ENCODE assay signal across 8 cellular contexts in genomic region chr16:81447383-81448101, GRCh38. TPM values are rescaled to one million over a fixed set of nuclear protein-coding genes. Genes with fewer than 3 reads are reported as not detected.
A peak's percentile ranks its signal among the peaks of the same experiment; 100 is the strongest.
DNase-seq lines count a peak whose midpoint lies in the region; ATAC-seq, FAIRE-seq and TF ChIP-seq lines count a peak whose summit lies in the region.

No MANE protein-coding gene starts in this region.

- H4K5ac ChIP-seq in H1 (ENCODE audit: insufficient read length, low read depth, low read length), result no peak overlapping the region

- H3K27ac ChIP-seq in DOHH2 (ENCODE audit: low read depth, low read length) (no peak overlapping the region), H1 (ENCODE audit: low read depth, low read length) (no peak overlapping the region), neural cell (ENCODE audit: low read length) (peak overlapping the region; percentile 85), MM.1S (ENCODE audit: low read length) (no peak overlapping the region)

- peaks cover 16% of the 10 kb centered on the region for H3K27me3 ChIP-seq in DOHH2 (ENCODE audit: control insufficient read depth, low read length)
- H3K27me3 ChIP-seq in H1 (replicated peaks in 1 of 4; ENCODE audit: control insufficient read depth in 3 of 4, extremely low read depth in 1 of 4, insufficient read depth in 3 of 4, low read length in 3 of 4), result peaks cover 0 to 3% (median 1%) of the 10 kb centered on the region in 4 experiments; a peak in 2 of 7 replicates
- H3K27me3 ChIP-seq in neural cell (ENCODE audit: insufficient read depth, low read depth, low read length), result no peaks in the 10 kb centered on the region
- no peaks in the 10 kb centered on the region for H3K27me3 ChIP-seq in MM.1S (replicated peaks; ENCODE audit: insufficient read depth, low read length)

- H4K20me1 ChIP-seq in DOHH2 (ENCODE audit: control insufficient read depth, insufficient read depth, low read depth, low read length) (peaks cover 19% of the 10 kb centered on the region), H1 (replicated peaks in 1 of 2; ENCODE audit: control insufficient read depth in 1 of 2, insufficient read depth in 2 of 2, low read length in 2 of 2) (peaks cover 26 to 44% of the 10 kb centered on the region in 2 experiments), neural cell (ENCODE audit: insufficient read depth) (peaks cover 18% of the 10 kb centered on the region), MM.1S (ENCODE audit: insufficient read depth, low read length) (no peaks in the 10 kb centered on the region)

- H2AK5ac ChIP-seq in H1 (ENCODE audit: low read depth, low read length), result peak overlapping the region; percentile 89

- no peak overlapping the region for H3K23ac ChIP-seq in H1 (ENCODE audit: insufficient read length)

- H3F3A ChIP-seq in DOHH2 (ENCODE audit: control insufficient read depth, insufficient read depth) (no peaks in the 10 kb centered on the region), neural cell (ENCODE audit: insufficient read depth, low read length, poor library complexity, severe bottlenecking) (no peaks in the 10 kb centered on the region), MM.1S (ENCODE audit: insufficient read depth, low read length) (no peaks in the 10 kb centered on the region)

- H3K4me1 ChIP-seq in DOHH2 (ENCODE audit: control insufficient read depth, low read length) (peaks cover 23% of the 10 kb centered on the region), H1 (replicated peaks in 1 of 4; ENCODE audit: control insufficient read depth in 3 of 4, insufficient read depth in 4 of 4, low read length in 3 of 4) (peaks cover 3 to 38% (median 26%) of the 10 kb centered on the region in 4 experiments), MM.1S (ENCODE audit: low read length) (no peaks in the 10 kb centered on the region)

- H2BK120ac ChIP-seq in H1 (replicated peaks; ENCODE audit: low read depth, low read length), result no peak overlapping the region

- no peak overlapping the region for H2BK12ac ChIP-seq in H1 (ENCODE audit: low read depth, low read length)

- TF ChIP-seq POLR2A in H1 (IDR thresholded peaks at IDR 0.05; ENCODE audit: control extremely low read depth in 1 of 2, low read depth in 2 of 2, low read length in 2 of 2), result no peak

- H4K91ac ChIP-seq in H1 (replicated peaks; ENCODE audit: insufficient read length, low read length), result peak overlapping the region; percentile 20

- H3K14ac ChIP-seq in H1 (ENCODE audit: insufficient read length), result no peak overlapping the region

- peak overlapping the region; percentile 94; the same call in 1 of the 2 replicates for H3K4me2 ChIP-seq in DOHH2 (ENCODE audit: low read length)
- peak overlapping the region; percentile 71 to 98 for H3K4me2 ChIP-seq in H1 (ENCODE audit: insufficient read depth in 1 of 2, low read depth in 2 of 2, low read length in 2 of 2)
- H3K4me2 ChIP-seq in neural cell (ENCODE audit: low read length), result peak overlapping the region; percentile 94
- no peak overlapping the region for H3K4me2 ChIP-seq in MM.1S (ENCODE audit: low read depth, low read length)

- H3K4ac ChIP-seq in H1 (replicated peaks; ENCODE audit: insufficient read length, low read depth, low read length), result no peak overlapping the region

- TF ChIP-seq EP300 in H1 (IDR thresholded peaks at IDR 0.05; ENCODE audit: borderline replicate concordance in 1 of 2, low read depth in 2 of 2, low read length in 2 of 2) (no peak), neural cell (conservative IDR thresholded peaks at IDR 0.05; ENCODE audit: poor library complexity, severe bottlenecking) (no peak)

- peaks cover 75% of the 10 kb centered on the region for H3K79me2 ChIP-seq in DOHH2 (ENCODE audit: control insufficient read depth, low read length)
- peaks cover 46 to 74% of the 10 kb centered on the region in 2 experiments for H3K79me2 ChIP-seq in H1 (ENCODE audit: control insufficient read depth in 1 of 2, insufficient read depth in 2 of 2, low read length in 2 of 2)
- H3K79me2 ChIP-seq in neural cell (replicated peaks; ENCODE audit: insufficient read depth, low read length), result peaks cover 74% of the 10 kb centered on the region
- H3K79me2 ChIP-seq in MM.1S (ENCODE audit: low read length), result peaks cover 74% of the 10 kb centered on the region

- H3K23me2 ChIP-seq in H1 (ENCODE audit: low read depth, low read length), result peaks cover 13% of the 10 kb centered on the region; the same call in 1 of the 2 replicates

- CTCF ChIA-PET in H1 (lab: Charles Lee; ENCODE audit: partially characterized antibody), result interaction anchor here (0.6 to 2.1 kb wide), 3 partner anchors 9 to 1882 kb away, joined by 3 to 7 read pairs (median 4); no protein-coding TSS in a partner anchor

- no peak for ATAC-seq in HG03521 (IDR thresholded peaks at IDR 0.05; ENCODE audit: unreplicated experiment)

- no peak overlapping the region for H2BK5ac ChIP-seq in H1 (ENCODE audit: low read depth, low read length)

- POLR2A ChIA-PET in H1 (lab: Charles Lee; ENCODE audit: partially characterized antibody), result no interaction called here

- H3K18ac ChIP-seq in H1 (ENCODE audit: extremely low read depth, low read length), result no peak overlapping the region; the same call in 1 of the 2 replicates

- no peak for TF ChIP-seq CTCF in DOHH2 (IDR thresholded peaks at IDR 0.05; ENCODE audit: low read depth, low read length, poor library complexity, severe bottlenecking)
- TF ChIP-seq CTCF in H1 (IDR thresholded peaks at IDR 0.05; ENCODE audit: control extremely low read depth in 1 of 3, insufficient read depth in 1 of 3, low read depth in 1 of 3, low read length in 3 of 3), result peak in 1 of 3 experiments; percentile 3; a peak in 2 of 4 replicates
- TF ChIP-seq CTCF in neural cell (IDR thresholded peaks at IDR 0.05; ENCODE audit: poor library complexity, severe bottlenecking), result no peak
- no peak for TF ChIP-seq CTCF in MM.1S (IDR thresholded peaks at IDR 0.05; ENCODE audit: low read length)

- no peak for TF ChIP-seq RAD21 in H1 (IDR thresholded peaks at IDR 0.05 in 1 of 2, conservative IDR thresholded peaks at IDR 0.05 in 1 of 2; ENCODE audit: low read depth in 2 of 2, low read length in 2 of 2)
- no peak for TF ChIP-seq RAD21 in neural cell (conservative IDR thresholded peaks at IDR 0.05)

- peaks cover 40% of the 10 kb centered on the region for H3K79me1 ChIP-seq in H1 (ENCODE audit: low read depth, low read length)

- DNase-seq in NCI-H526 treated with DMSO at 0.1 percent for 48 hours (lab: John Stamatoyannopoulos, UW) (peak; percentile 25), H1 (ENCODE audit: low read depth in 1 of 2, low spot score in 2 of 2) (no peak), KG1 (lab: John Stamatoyannopoulos, UW) (no peak), MM.1S (no peak)
- no peak for DNase-seq in stimulated activated CD4-positive, alpha-beta T cell treated with anti-CD3 and anti-CD28 coated beads, Interleukin-2, amount 100 ng/mL, for 48 hours

- H3K9me3 ChIP-seq in DOHH2 (ENCODE audit: control insufficient read depth, insufficient read depth, low read length) (no peaks in the 10 kb centered on the region), H1 (ENCODE audit: insufficient read depth in 2 of 2, low read depth in 1 of 2, low read length in 1 of 2) (no peaks in the 10 kb centered on the region), neural cell (ENCODE audit: low read length) (no peaks in the 10 kb centered on the region), MM.1S (replicated peaks; ENCODE audit: insufficient read depth, low read length) (no peaks in the 10 kb centered on the region)

- H3K9ac ChIP-seq in H1 (replicated peaks in 1 of 4; ENCODE audit: extremely low read depth in 1 of 4, low read depth in 3 of 4, low read length in 3 of 4), result no peak overlapping the region; a peak in 2 of 7 replicates
- peak overlapping the region; percentile 98 for H3K9ac ChIP-seq in neural cell (ENCODE audit: low read length)
- H3K9ac ChIP-seq in MM.1S (ENCODE audit: low read length), result no peak overlapping the region

- H3K56ac ChIP-seq in H1 (replicated peaks; ENCODE audit: insufficient read length, low read depth, low read length), result no peak overlapping the region

- no peak for FAIRE-seq in H1 (lab: Jason Lieb, UNC)

- no peak overlapping the region for H2BK15ac ChIP-seq in H1 (ENCODE audit: low read length)

- no peak overlapping the region for H2BK20ac ChIP-seq in H1 (ENCODE audit: low read length)

- H3K36me3 ChIP-seq in DOHH2 (ENCODE audit: control insufficient read depth, low read length), result peaks cover 9% of the 10 kb centered on the region
- H3K36me3 ChIP-seq in H1 (ENCODE audit: control insufficient read depth in 2 of 4, insufficient read depth in 4 of 4, low read length in 3 of 4), result no peaks in the 10 kb centered on the region
- no peaks in the 10 kb centered on the region for H3K36me3 ChIP-seq in neural cell (ENCODE audit: insufficient read depth, low read length)
- H3K36me3 ChIP-seq in MM.1S (replicated peaks; ENCODE audit: insufficient read depth, low read length), result no peaks in the 10 kb centered on the region

- no peak overlapping the region for H3K4me3 ChIP-seq in DOHH2 (ENCODE audit: low read length)
- H3K4me3 ChIP-seq in H1 (ENCODE audit: extremely low read depth in 1 of 4, insufficient read depth in 2 of 4, low read depth in 3 of 4, low read length in 4 of 4), result peak overlapping the region; percentile 46 to 79 (median 78); a peak in 5 of 8 replicates
- H3K4me3 ChIP-seq in neural cell (ENCODE audit: low read length), result peak overlapping the region; percentile 68
- H3K4me3 ChIP-seq in MM.1S (ENCODE audit: low read length), result no peak overlapping the region

- no peak overlapping the region for H4K8ac ChIP-seq in H1 (ENCODE audit: extremely low read depth, insufficient read depth, low read length)

- 79% methylated on average over 17 of the region's 17 CpGs; no CpG with 5 or more reads in 1 of the 2 experiments for WGBS in H1 (ENCODE audit: extremely low coverage in 1 of 2, insufficient coverage in 1 of 2, insufficient read length in 1 of 2, insufficient replicate concordance in 2 of 2, low coverage in 1 of 2, low lambda C conversion rate in 2 of 2, missing lambda C conversion rate in 1 of 2), 2 experiments

- H3K9me2 ChIP-seq in DOHH2 (replicated peaks; ENCODE audit: control insufficient read depth, low read length) (no peaks in the 10 kb centered on the region), neural cell (ENCODE audit: insufficient read depth, low read length) (no peaks in the 10 kb centered on the region), MM.1S (replicated peaks; ENCODE audit: insufficient read depth, low read length) (no peaks in the 10 kb centered on the region)

- H2AFZ ChIP-seq in H1 (ENCODE audit: low read length) (no peak overlapping the region), neural cell (ENCODE audit: low read depth, low read length) (no peak overlapping the region), MM.1S (ENCODE audit: low read length) (no peak overlapping the region)

RNA-seq across cellular contexts. Expression of gene CMIP, which starts 2.9 kb away (rescaled TPM):
- 53.2 and 62.0 TPM in 2 replicates for total RNA-seq in H1 (2021; fragmentation: NEBNext Ultra II Directional; extraction: Animal tissue kit (Norgen Biotek cat#: 25700))
- 7.9 and 21.2 TPM in 2 replicates for polyA plus RNA-seq in H1 (2011; rRNA removed)
- polyA plus RNA-seq in H1 (2011; cell fraction: cytosol; rRNA removed), result 7.9 TPM
- polyA plus RNA-seq in H1 (2011; cell fraction: nucleus; rRNA removed), result 27.3 TPM
- 44.6 to 50.3 TPM (median 45.5 TPM) in 4 replicates for polyA plus RNA-seq in H1 (2012, experiment 1 of 2)
- 28.6 TPM for polyA plus RNA-seq in H1 (2012, experiment 2 of 2)
- polyA plus RNA-seq in H1 (2013, experiment 1 of 2), result 36.4 TPM
- 34.4 TPM for polyA plus RNA-seq in H1 (2013, experiment 2 of 2)
- polyA minus RNA-seq in H1 (2011; rRNA and poly(A)+ RNA removed), result 20.8 and 26.6 TPM in 2 replicates
- polyA minus RNA-seq in H1 (2011; cell fraction: cytosol; rRNA and poly(A)+ RNA removed), result 35.2 TPM
- 37.7 TPM for polyA minus RNA-seq in H1 (2011; cell fraction: nucleus; rRNA and poly(A)+ RNA removed)
- 15.1 and 20.0 TPM in 2 replicates for polyA plus RNA-seq in neural cell
- 56.0 and 73.2 TPM in 2 replicates for polyA minus RNA-seq in neural cell

Comparison
In these comparisons a context has a peak if more than half of its experiments do, and no peak if none do; other contexts are left out.
1. H3K4me3 ChIP-seq: peak in H1 (4 of 4) and neural cell (single experiment); none in DOHH2 (single experiment) and MM.1S (single experiment).